In genomic region chr1:221180694-221181368, GRCh38 we compare ENCODE assay signal across 18 cellular contexts.
"Had no signal": no experiment of that assay in that cellular context is flagged by ENCODE, and none has a peak within 500 bp of the region (broad histone marks: within the 10 kb centered on the region; RNA-seq: fewer than 3 reads in every experiment).

No MANE protein-coding gene starts in this region.

- DNase-seq: KBM-7, MV-4-11, NCI-H1048, NCI-H1105, NCI-H1417, NCI-H1436 treated with DMSO at 0.1 percent for 48 hours, NCI-H1694, NCI-H187 treated with DMSO at 0.1 percent for 48 hours, NCI-H2029 treated with DMSO at 0.1 percent for 48 hours, NCI-H2107, NCI-H2227 treated with DMSO at 0.1 percent for 48 hours, NCI-H446, NCI-H510A, NCI-H524 treated with DMSO at 0.1 percent for 48 hours, NCI-H69, NCI-H774, SHP77 had no signal

- H3K27ac ChIP-seq: RWPE1 had no signal
